In genomic region chr11:65900125-65900898, GRCh38 we compare ENCODE assay signal across 8 cellular contexts. TPM values are rescaled to one million over a fixed set of nuclear protein-coding genes. Genes with fewer than 3 reads are reported as not detected.
A peak's percentile ranks its signal among the peaks of the same experiment; 100 is the strongest.
DNase-seq lines count a peak whose midpoint lies in the region; ATAC-seq and TF ChIP-seq lines count a peak whose summit lies in the region.

Gene FOSL1 (minus strand): TSS chr11:65900388. CDS start chr11:65900339, 49 bp downstream.

- H3K9me2 ChIP-seq in neural cell (ENCODE audit: insufficient read depth, low read length): no peaks in the 10 kb centered on the region

- H3F3A ChIP-seq in neural cell (ENCODE audit: insufficient read depth, low read length, poor library complexity, severe bottlenecking): no peaks in the 10 kb centered on the region

- no peak for TF ChIP-seq EP300 in neural cell (conservative IDR thresholded peaks at IDR 0.05; ENCODE audit: poor library complexity, severe bottlenecking)

- no peaks in the 10 kb centered on the region for H3K9me3 ChIP-seq in CD8-positive, alpha-beta T cell (ENCODE audit: low read length)
- H3K9me3 ChIP-seq in Peyer's patch (no peaks in the 10 kb centered on the region), neural cell (ENCODE audit: low read length) (no peaks in the 10 kb centered on the region)

- ATAC-seq in CD8-positive, alpha-beta T cell: peak; percentile 93
- peak; percentile 77 for ATAC-seq in GM19395 (IDR thresholded peaks at IDR 0.05; ENCODE audit: unreplicated experiment)
- ATAC-seq in HG03521 (IDR thresholded peaks at IDR 0.05; ENCODE audit: unreplicated experiment): peak; percentile 73
- ATAC-seq in stimulated activated naive CD8-positive, alpha-beta T cell treated with anti-CD3 and anti-CD28 coated beads, Interleukin-15, Interleukin-2, amounts not matched to agents 100 U/mL and 50 U/mL, for 24 hours: peak; percentile 90

- no peak within 1 kb of the TSS for H2AFZ ChIP-seq in neural cell (ENCODE audit: low read depth, low read length)

- H3K27me3 Mint-ChIP-seq in CD8-positive, alpha-beta T cell (ENCODE audit: low read depth): no peaks in the 10 kb centered on the region
- H3K27me3 Mint-ChIP-seq in activated T-helper 2 cell treated with anti-CD3 and anti-CD28 coated beads, Interferon-gamma antibody, Interleukin-2, Interleukin-4, amounts not matched to agents 10 μg/mL and 5 μg/mL and 100 μg/mL, durations not matched to agents 14 hours and 24 hours and 36 hours (ENCODE audit: low read depth): no peaks in the 10 kb centered on the region

- no peaks in the 10 kb centered on the region for H3K79me2 ChIP-seq in neural cell (replicated peaks; ENCODE audit: insufficient read depth, low read length)

- H3K36me3 Mint-ChIP-seq in CD8-positive, alpha-beta T cell: no peaks in the 10 kb centered on the region
- peaks cover 28% of the 10 kb centered on the region for H3K36me3 Mint-ChIP-seq in activated T-helper 2 cell treated with anti-CD3 and anti-CD28 coated beads, Interferon-gamma antibody, Interleukin-2, Interleukin-4, amounts not matched to agents 10 μg/mL and 5 μg/mL and 100 μg/mL, durations not matched to agents 14 hours and 24 hours and 36 hours (ENCODE audit: low read depth)

- no peaks in the 10 kb centered on the region for H3K9me3 Mint-ChIP-seq in CD8-positive, alpha-beta T cell
- no peaks in the 10 kb centered on the region for H3K9me3 Mint-ChIP-seq in activated T-helper 2 cell treated with anti-CD3 and anti-CD28 coated beads, Interferon-gamma antibody, Interleukin-2, Interleukin-4, amounts not matched to agents 10 μg/mL and 5 μg/mL and 100 μg/mL, durations not matched to agents 14 hours and 24 hours and 36 hours

- DNase-seq in CD8-positive, alpha-beta T cell: peak; percentile 82 to 97 (median 88)
- DNase-seq in Peyer's patch: peak; percentile 90 to 98 (median 97)
- DNase-seq in activated T-helper 2 cell treated with anti-CD3 and anti-CD28 coated beads, Interferon-gamma antibody, Interleukin-2, Interleukin-4, amounts not matched to agents 10 μg/mL and 5 μg/mL and 100 μg/mL, durations not matched to agents 14 hours and 24 hours and 36 hours (ENCODE audit: low spot score): peak; percentile 89
- peak; percentile 95 for DNase-seq in fibroblast of pulmonary artery (ENCODE audit: low read depth)
- peak; percentile 97 for DNase-seq in stimulated activated naive CD8-positive, alpha-beta T cell treated with anti-CD3 and anti-CD28 coated beads, Interleukin-15, Interleukin-2, amounts not matched to agents 100 U/mL and 50 U/mL, for 24 hours

- H3K36me3 ChIP-seq in CD8-positive, alpha-beta T cell (ENCODE audit: insufficient read depth, low read length): no peaks in the 10 kb centered on the region
- H3K36me3 ChIP-seq in Peyer's patch (no peaks in the 10 kb centered on the region), neural cell (ENCODE audit: insufficient read depth, low read length) (no peaks in the 10 kb centered on the region)

- TF ChIP-seq CTCF in CD8-positive, alpha-beta T cell (IDR thresholded peaks at IDR 0.05): no peak
- TF ChIP-seq CTCF in Peyer's patch (IDR thresholded peaks at IDR 0.05) (no peak), fibroblast of pulmonary artery (IDR thresholded peaks at IDR 0.05; ENCODE audit: low read length, missing control alignments) (no peak), neural cell (IDR thresholded peaks at IDR 0.05; ENCODE audit: poor library complexity, severe bottlenecking) (no peak)

- intact Hi-C loops in CD8-positive, alpha-beta T cell (cut with DNase I, micrococcal nuclease): loop anchor here (1.0 to 2.0 kb wide), 4 partner anchors 10 to 61 kb away; partner anchors contain the start of genes C11orf68 (in 2 of the 2), CCDC85B (in 2 of the 2), DRAP1 (in 2 of the 2) and SART1 (in 1 of the 2)
- intact Hi-C loops in activated T-helper 2 cell treated with anti-CD3 and anti-CD28 coated beads, Interferon-gamma antibody, Interleukin-2, Interleukin-4, amounts not matched to agents 10 μg/mL and 5 μg/mL and 100 μg/mL, durations not matched to agents 14 hours and 24 hours and 36 hours (cut with micrococcal nuclease): loop anchor here (1.0 kb wide), 2 partner anchors 10 to 19 kb away; partner anchors contain the start of genes C11orf68, CCDC85B and DRAP1

- peak within 1 kb of the TSS; percentile 0 for H3K27ac ChIP-seq in CD8-positive, alpha-beta T cell (ENCODE audit: low read depth, low read length)
- H3K27ac ChIP-seq in Peyer's patch: peak within 1 kb of the TSS; percentile 16 to 62 (median 52)
- H3K27ac ChIP-seq in neural cell (ENCODE audit: low read length): no peak within 1 kb of the TSS

- no peak within 1 kb of the TSS for H3K9ac ChIP-seq in neural cell (ENCODE audit: low read length)

- peak within 1 kb of the TSS; percentile 69 for H3K27ac Mint-ChIP-seq in CD8-positive, alpha-beta T cell
- H3K27ac Mint-ChIP-seq in activated T-helper 2 cell treated with anti-CD3 and anti-CD28 coated beads, Interferon-gamma antibody, Interleukin-2, Interleukin-4, amounts not matched to agents 10 μg/mL and 5 μg/mL and 100 μg/mL, durations not matched to agents 14 hours and 24 hours and 36 hours: peak within 1 kb of the TSS; percentile 74

- no peaks in the 10 kb centered on the region for H3K27me3 ChIP-seq in CD8-positive, alpha-beta T cell (ENCODE audit: insufficient read depth, low read length)
- H3K27me3 ChIP-seq in Peyer's patch (peaks cover 0 to 5% of the 10 kb centered on the region in 2 donors), neural cell (ENCODE audit: insufficient read depth, low read depth, low read length) (peaks cover 63% of the 10 kb centered on the region)

- H3K4me3 Mint-ChIP-seq in CD8-positive, alpha-beta T cell: peak within 1 kb of the TSS; percentile 73
- H3K4me3 Mint-ChIP-seq in activated T-helper 2 cell treated with anti-CD3 and anti-CD28 coated beads, Interferon-gamma antibody, Interleukin-2, Interleukin-4, amounts not matched to agents 10 μg/mL and 5 μg/mL and 100 μg/mL, durations not matched to agents 14 hours and 24 hours and 36 hours (ENCODE audit: low read depth): peak within 1 kb of the TSS; percentile 82

- H3K4me1 ChIP-seq in CD8-positive, alpha-beta T cell (ENCODE audit: insufficient read depth, low read length): peaks cover 20% of the 10 kb centered on the region
- H3K4me1 ChIP-seq in Peyer's patch: peaks cover 10 to 22% (median 15%) of the 10 kb centered on the region in 4 donors

- peak within 1 kb of the TSS; percentile 49 for H3K4me3 ChIP-seq in CD8-positive, alpha-beta T cell (ENCODE audit: low read depth, low read length)
- H3K4me3 ChIP-seq in Peyer's patch (peak within 1 kb of the TSS; percentile 41 to 68 (median 57)), fibroblast of pulmonary artery (replicated peaks; ENCODE audit: low read depth, low read length) (peak within 1 kb of the TSS; percentile 84), neural cell (ENCODE audit: low read length) (peak within 1 kb of the TSS; percentile 67)

- no peak for TF ChIP-seq RAD21 in neural cell (conservative IDR thresholded peaks at IDR 0.05)

- POLR2A ChIA-PET in CD8-positive, alpha-beta T cell (lab: Charles Lee): interaction anchor here (0.6 to 4.4 kb wide), 6 partner anchors 8 to 701 kb away, joined by 3 to 48 read pairs (median 6); partner anchors contain the start of genes C11orf68, CCDC85B, FIBP and MUS81

- no peak within 1 kb of the TSS for H3K4me2 ChIP-seq in neural cell (ENCODE audit: low read length)

- peaks cover 8% of the 10 kb centered on the region for H3K4me1 Mint-ChIP-seq in CD8-positive, alpha-beta T cell (ENCODE audit: low read depth)
- H3K4me1 Mint-ChIP-seq in activated T-helper 2 cell treated with anti-CD3 and anti-CD28 coated beads, Interferon-gamma antibody, Interleukin-2, Interleukin-4, amounts not matched to agents 10 μg/mL and 5 μg/mL and 100 μg/mL, durations not matched to agents 14 hours and 24 hours and 36 hours (ENCODE audit: low read depth): peaks cover 33% of the 10 kb centered on the region

- peak; percentile 56 to 60 for TF ChIP-seq POLR2A in Peyer's patch (IDR thresholded peaks at IDR 0.05)

- H4K20me1 ChIP-seq in neural cell (ENCODE audit: insufficient read depth): no peaks in the 10 kb centered on the region

- CTCF ChIA-PET in CD8-positive, alpha-beta T cell (lab: Charles Lee): interaction anchor here (0.5 to 9.6 kb wide), 7 partner anchors 10 to 163 kb away, joined by 3 to 71 read pairs (median 3); partner anchors contain the start of genes CCDC85B and FIBP

TF ChIP-seq in neural cell, 6 proteins besides CTCF, POLR2A, EP300 and RAD21:
- no peak for TF ChIP-seq SMC3 (conservative IDR thresholded peaks at IDR 0.05; ENCODE audit: poor library complexity)
- peak; percentile 57 for TF ChIP-seq EZH2 (IDR thresholded peaks at IDR 0.05; ENCODE audit: borderline replicate concordance, insufficient read depth, low read length, poor library complexity, severe bottlenecking)

RNA-seq across cellular contexts. Expression of gene FOSL1, which starts in this region (rescaled TPM):
- 1 to 10 TPM; 2.0 to 4.0 TPM for total RNA-seq in CD8-positive, alpha-beta T cell
- 1 to 10 TPM in 3 of 4 donors, not detected in 1; 1.5 to 7.4 (median 1.7) TPM for total RNA-seq in Peyer's patch
- 24.0 and 25.9 TPM in 2 replicates for total RNA-seq in activated T-helper 2 cell treated with anti-CD3 and anti-CD28 coated beads, Interferon-gamma antibody, Interleukin-2, Interleukin-4, amounts not matched to agents 10 μg/mL and 5 μg/mL and 100 μg/mL, durations not matched to agents 14 hours and 24 hours and 36 hours
- polyA plus RNA-seq in neural cell: 0.68 TPM in 1 of 2 replicates, not detected in the other
- polyA minus RNA-seq in neural cell: not detected in 2 replicates
